In genomic region chr3:118927449-118927848, GRCh38 we compare ENCODE assay signal across 2 cellular contexts.
"Had no signal": no experiment of that assay in that cellular context is flagged by ENCODE, and none has a peak within 500 bp of the region (broad histone marks: within the 10 kb centered on the region; RNA-seq: fewer than 3 reads in every experiment).

No MANE protein-coding gene starts in this region.

- DNase-seq: GDM1, GF-D8 had no signal
